In genomic region chr19:4388171-4389063, GRCh38 we compare ENCODE assay signal across 9 cellular contexts. TPM values are rescaled to one million over a fixed set of nuclear protein-coding genes. Genes with fewer than 3 reads are reported as not detected.
A peak's percentile ranks its signal among the peaks of the same experiment; 100 is the strongest.
DNase-seq lines count a peak whose midpoint lies in the region; ATAC-seq and TF ChIP-seq lines count a peak whose summit lies in the region.
"Had no signal": no experiment of that assay in that cellular context is flagged by ENCODE, and none has a peak within 500 bp of the region (broad histone marks: within the 10 kb centered on the region; RNA-seq: fewer than 3 reads in every experiment).

No MANE protein-coding gene starts in this region.

- H3K4me1 ChIP-seq in esophagus muscularis mucosa, result peaks cover 68 to 97% (median 81%) of the 10 kb centered on the region in 4 donors
- peaks cover 5 to 98% (median 74%) of the 10 kb centered on the region in 4 donors for H3K4me1 ChIP-seq in tibial nerve

- TF ChIP-seq EP300 in esophagus muscularis mucosa (IDR thresholded peaks at IDR 0.05), result no peak
- TF ChIP-seq EP300 in tibial nerve (IDR thresholded peaks at IDR 0.05), result peak in 1 of 2 donors; percentile 16

- H3K9me3 Mint-ChIP-seq in activated T-helper 17 cell treated with anti-CD3 and anti-CD28 coated beads, Interleukin-2, amount 50 U/mL, for 72 hours, result no peaks in the 10 kb centered on the region
- no peaks in the 10 kb centered on the region for H3K9me3 Mint-ChIP-seq in nephron

- peaks cover 59% of the 10 kb centered on the region for H3K36me3 Mint-ChIP-seq in activated T-helper 17 cell treated with anti-CD3 and anti-CD28 coated beads, Interleukin-2, amount 50 U/mL, for 72 hours (ENCODE audit: low read depth)
- H3K36me3 Mint-ChIP-seq in nephron (ENCODE audit: low read depth), result peaks cover 4% of the 10 kb centered on the region

- H3K9me3 ChIP-seq in esophagus muscularis mucosa (no peaks in the 10 kb centered on the region), tibial nerve (no peaks in the 10 kb centered on the region)

- 61% methylated on average over 20 of the region's 20 CpGs for WGBS in esophagus muscularis mucosa
- 51 to 61% methylated on average over 18 to 20 of the region's 20 CpGs for WGBS in tibial nerve, 2 donors
- 48 to 69% methylated on average over 14 to 16 of the region's 20 CpGs for WGBS in lower leg skin, 2 donors

- H3K4me3 ChIP-seq in esophagus muscularis mucosa (peak overlapping the region in 2 of 4 donors; percentile 7 to 44), tibial nerve (no peak overlapping the region), lower leg skin (ENCODE audit: low read depth, poor library complexity, severe bottlenecking) (no peak overlapping the region)

- intact Hi-C loops in esophagus muscularis mucosa (cut with DNase I) (no loop called here), lower leg skin (cut with DNase I; ENCODE audit: low total_unique reads) (no loop called here)

- TF ChIP-seq POLR2A in esophagus muscularis mucosa (IDR thresholded peaks at IDR 0.05; ENCODE audit: low read depth) (no peak), tibial nerve (IDR thresholded peaks at IDR 0.05) (peak in 1 of 2 donors; percentile 20), lower leg skin (IDR thresholded peaks at IDR 0.05) (no peak)

- H3K27ac ChIP-seq in esophagus muscularis mucosa (replicated peaks in 1 of 4) (peak overlapping the region; percentile 79 to 90 (median 86)), tibial nerve (peak overlapping the region; percentile 57 to 92 (median 78))

- H3K27me3 Mint-ChIP-seq in activated T-helper 17 cell treated with anti-CD3 and anti-CD28 coated beads, Interleukin-2, amount 50 U/mL, for 72 hours, result no peaks in the 10 kb centered on the region
- H3K27me3 Mint-ChIP-seq in nephron (ENCODE audit: low read depth), result no peaks in the 10 kb centered on the region

- no peak overlapping the region for H3K4me3 Mint-ChIP-seq in activated T-helper 17 cell treated with anti-CD3 and anti-CD28 coated beads, Interleukin-2, amount 50 U/mL, for 72 hours
- H3K4me3 Mint-ChIP-seq in nephron, result peak overlapping the region; percentile 32 to 45 (median 44)

- no peak for ATAC-seq in activated T-helper 17 cell treated with anti-CD3 and anti-CD28 coated beads, Interleukin-2, amount 50 U/mL, for 72 hours (replicated peaks)
- ATAC-seq in HG02678 (IDR thresholded peaks at IDR 0.05; ENCODE audit: unreplicated experiment), result no peak
- ATAC-seq: HCT116 had no signal

- H3K27me3 ChIP-seq in esophagus muscularis mucosa (no peaks in the 10 kb centered on the region), tibial nerve (no peaks in the 10 kb centered on the region)

- no peak for TF ChIP-seq CTCF in esophagus muscularis mucosa (IDR thresholded peaks at IDR 0.05)
- no peak for TF ChIP-seq CTCF in nephron (IDR thresholded peaks at IDR 0.05; ENCODE audit: unreplicated experiment in 3 of 3)
- TF ChIP-seq CTCF in tibial nerve (IDR thresholded peaks at IDR 0.05), result no peak
- TF ChIP-seq CTCF in lower leg skin (IDR thresholded peaks at IDR 0.05), result no peak

- DNase-seq in esophagus muscularis mucosa (ENCODE audit: extremely low spot score) (no peak), tibial nerve (ENCODE audit: low spot score in 2 of 2) (no peak), superior temporal gyrus (ENCODE audit: extremely low spot score) (no peak), lower leg skin (ENCODE audit: low spot score in 2 of 2) (no peak)
- DNase-seq: NCI-H1417 treated with DMSO at 0.1 percent for 48 hours had no signal

- peak overlapping the region; percentile 80 for H3K27ac Mint-ChIP-seq in activated T-helper 17 cell treated with anti-CD3 and anti-CD28 coated beads, Interleukin-2, amount 50 U/mL, for 72 hours
- peak overlapping the region; percentile 79 to 96 (median 87) for H3K27ac Mint-ChIP-seq in nephron

- H3K36me3 ChIP-seq in esophagus muscularis mucosa (peaks cover 0 to 27% (median 23%) of the 10 kb centered on the region in 4 donors), tibial nerve (no peaks in the 10 kb centered on the region)

- H3K4me1 Mint-ChIP-seq in activated T-helper 17 cell treated with anti-CD3 and anti-CD28 coated beads, Interleukin-2, amount 50 U/mL, for 72 hours, result peaks cover 10% of the 10 kb centered on the region
- peaks cover 57% of the 10 kb centered on the region for H3K4me1 Mint-ChIP-seq in nephron

RNA-seq across cellular contexts. Expression of gene SH3GL1, which starts 11.9 kb away (rescaled TPM):
- 10 to 100 TPM; 49.1 to 67.1 TPM for total RNA-seq in activated T-helper 17 cell treated with anti-CD3 and anti-CD28 coated beads, Interleukin-2, amount 50 U/mL, for 72 hours
- total RNA-seq in esophagus muscularis mucosa (10 to 100 TPM; 49.4 to 77.2 (median 59.5) TPM), tibial nerve (10 to 100 TPM; 35.0 to 64.8 (median 52.9) TPM), lower leg skin (100 to 1,000 TPM; 109 to 117 (median 112) TPM)

RNA-seq across cellular contexts. Expression of gene CHAF1A, which starts 14.0 kb away (rescaled TPM):
- 10 to 100 TPM; 67.9 to 96.7 TPM for total RNA-seq in activated T-helper 17 cell treated with anti-CD3 and anti-CD28 coated beads, Interleukin-2, amount 50 U/mL, for 72 hours
- total RNA-seq in esophagus muscularis mucosa (10 to 100 TPM in 1 of 4 donors, 1 to 10 TPM in 3; 4.6 to 14.6 (median 7.6) TPM), tibial nerve (10 to 100 TPM in 1 of 4 donors, 1 to 10 TPM in 3; 4.9 to 18.6 (median 8.1) TPM), lower leg skin (10 to 100 TPM in 3 of 4 donors, 1 to 10 TPM in 1; 9.0 to 25.9 (median 12.6) TPM)

RNA-seq across cellular contexts. Expression of gene MPND, which starts 45.1 kb away (rescaled TPM):
- total RNA-seq in activated T-helper 17 cell treated with anti-CD3 and anti-CD28 coated beads, Interleukin-2, amount 50 U/mL, for 72 hours, result 10 to 100 TPM; 15.5 to 19.7 TPM
- total RNA-seq in esophagus muscularis mucosa, result 1 to 10 TPM; 5.3 to 9.2 (median 7.6) TPM
- total RNA-seq in tibial nerve, result 10 to 100 TPM in 1 of 4 donors, 1 to 10 TPM in 3; 2.2 to 13.2 (median 6.6) TPM
- 10 to 100 TPM in 1 of 4 donors, 1 to 10 TPM in 3; 4.4 to 10.6 (median 7.8) TPM for total RNA-seq in lower leg skin

RNA-seq across cellular contexts. Expression of gene STAP2, which starts 49.8 kb away (rescaled TPM):
- total RNA-seq in activated T-helper 17 cell treated with anti-CD3 and anti-CD28 coated beads, Interleukin-2, amount 50 U/mL, for 72 hours, result 10 to 100 TPM; 13.3 to 17.4 TPM
- total RNA-seq in esophagus muscularis mucosa, result 1 to 10 TPM in 2 of 4 donors, under 1 TPM in 1, not detected in 1; 0.52 to 3.3 (median 1.7) TPM
- 1 to 10 TPM in 3 of 4 donors, not detected in 1; 3.1 to 6.0 (median 4.8) TPM for total RNA-seq in tibial nerve
- 100 to 1,000 TPM in 2 of 4 donors, 10 to 100 TPM in 2; 78.5 to 159 (median 122) TPM for total RNA-seq in lower leg skin
